ENCODE assay signal across 8 cellular contexts in the genomic region with DNA sequence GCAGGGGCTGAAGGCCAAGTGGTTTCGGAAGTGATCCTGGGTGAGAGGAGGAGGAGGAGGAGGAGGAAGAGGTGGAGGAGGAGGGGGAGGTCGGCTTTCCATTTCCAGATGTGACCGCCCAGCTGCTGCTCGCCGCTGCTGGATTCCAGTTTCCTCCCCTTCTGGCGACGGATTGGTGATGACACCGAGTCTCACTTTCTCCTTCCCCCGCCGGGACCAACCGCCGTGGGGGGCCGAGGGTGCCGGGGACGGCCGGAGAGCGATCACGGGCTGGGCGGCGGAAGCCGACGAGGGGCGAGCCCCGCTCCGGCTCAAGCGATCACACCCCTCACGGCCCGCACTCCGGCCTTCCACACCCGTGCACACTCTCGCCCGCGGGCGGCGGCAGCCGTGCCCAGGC. TPM values are rescaled to one million over a fixed set of nuclear protein-coding genes. Genes with fewer than 3 reads are reported as not detected.
DNase-seq lines count a peak whose midpoint lies in the region; ATAC-seq, FAIRE-seq and TF ChIP-seq lines count a peak whose summit lies in the region.
"Not testable (repeated sequence)": the region's sequence is repeated elsewhere in the genome, so short reads cannot be mapped to it uniquely, and the experiment has no call there.

No MANE protein-coding gene starts in this region.

- H3K27ac ChIP-seq in endothelial cell of umbilical vein (ENCODE audit: insufficient read depth, low read depth, low read length); testis: not testable (repeated sequence)
- H3K27ac ChIP-seq in kidney (ENCODE audit: low read depth in 2 of 2, low read length in 2 of 2): peak overlapping the region in 1 of 2 donors; percentile 28

- not testable (repeated sequence) for H4K20me1 ChIP-seq in endothelial cell of umbilical vein (replicated peaks; ENCODE audit: control insufficient read depth, extremely low read depth, insufficient read depth, low read length)

- BruUV-seq in endothelial cell of umbilical vein (replicated peaks; lab: Mats Ljungman, UMichigan): not testable (repeated sequence)

- CTCF ChIA-PET in endothelial cell of umbilical vein (lab: Charles Lee): not testable (repeated sequence)

- H3K9me3 Mint-ChIP-seq in progenitor cell of endocrine pancreas (ENCODE audit: low read depth): not testable (repeated sequence)

- not testable (repeated sequence) for H3K79me2 ChIP-seq in endothelial cell of umbilical vein (ENCODE audit: control insufficient read depth, insufficient read depth, low read length)

- intact Hi-C loops in endothelial cell of umbilical vein (cut with micrococcal nuclease); kidney (cut with DNase I); testis (cut with DNase I; ENCODE audit: low total_unique reads): not testable (repeated sequence)

- H3K4me3 Mint-ChIP-seq in T-helper 17 cell (peak overlapping the region; percentile 60), progenitor cell of endocrine pancreas (ENCODE audit: low read depth) (peak overlapping the region; percentile 77)

- 0% methylated on average over 3 to 23 of the region's 36 CpGs for WGBS in testis, 2 donors

- not testable (repeated sequence) for H3K27ac Mint-ChIP-seq in T-helper 17 cell
- peak overlapping the region; percentile 84 for H3K27ac Mint-ChIP-seq in progenitor cell of endocrine pancreas

- not testable (repeated sequence) for H3K27me3 Mint-ChIP-seq in T-helper 17 cell, progenitor cell of endocrine pancreas

- not testable (repeated sequence) for H3K9ac ChIP-seq in endothelial cell of umbilical vein (replicated peaks; ENCODE audit: extremely low read depth, insufficient read depth, low read length); kidney (ENCODE audit: low read length in 2 of 2)

- H3K36me3 ChIP-seq in endothelial cell of umbilical vein (ENCODE audit: control insufficient read depth in 2 of 2, extremely low read depth in 1 of 2, insufficient read depth in 2 of 2, low read length in 2 of 2); kidney (ENCODE audit: control insufficient read depth in 1 of 2, insufficient read depth in 2 of 2, low read length in 2 of 2); testis (ENCODE audit: low read depth, missing control alignments): not testable (repeated sequence)

- ATAC-seq in T-helper 17 cell: not testable (repeated sequence)

- not testable (repeated sequence) for H3K4me1 ChIP-seq in endothelial cell of umbilical vein (ENCODE audit: control insufficient read depth, extremely low read depth, insufficient read depth, low read length); kidney (ENCODE audit: control insufficient read depth in 1 of 2, insufficient read depth in 1 of 2, low read depth in 1 of 2, low read length in 2 of 2); testis

- not testable (repeated sequence) for TF ChIP-seq CTCF in endothelial cell of umbilical vein (IDR thresholded peaks at IDR 0.05; ENCODE audit: extremely low read depth in 1 of 2, insufficient read depth in 1 of 2, low read depth in 1 of 2, low read length in 2 of 2); kidney (IDR thresholded peaks at IDR 0.05; ENCODE audit: borderline replicate concordance, extremely low read depth, insufficient read depth); progenitor cell of endocrine pancreas (IDR thresholded peaks at IDR 0.05; ENCODE audit: unreplicated experiment); testis (IDR thresholded peaks at IDR 0.05)

- DNase-seq in Daoy (ENCODE audit: low read depth): peak; percentile 65
- DNase-seq in M059J (ENCODE audit: low read depth): peak; percentile 40
- DNase-seq in T-helper 17 cell: peak; percentile 20 to 24 (median 22)
- peak; percentile 47 for DNase-seq in activated naive CD4-positive, alpha-beta T cell treated with Interleukin-2 at 50 U/mL for 16 hours
- DNase-seq in endothelial cell of umbilical vein (ENCODE audit: low read depth, low spot score): peak; percentile 5
- peak; percentile 89 for DNase-seq in kidney
- peak; percentile 36 for DNase-seq in progenitor cell of endocrine pancreas (ENCODE audit: low spot score, unreplicated experiment)
- peak; percentile 18 for DNase-seq in testis

- not testable (repeated sequence) for H3K4me1 Mint-ChIP-seq in T-helper 17 cell; progenitor cell of endocrine pancreas (ENCODE audit: low read depth)

- not testable (repeated sequence) for FAIRE-seq in endothelial cell of umbilical vein (lab: Jason Lieb, UNC); kidney (lab: Jason Lieb, UNC)

- peak overlapping the region; percentile 77 for H2AFZ ChIP-seq in endothelial cell of umbilical vein (ENCODE audit: low read depth, low read length)

- peak overlapping the region; percentile 31 for H3K4me2 ChIP-seq in endothelial cell of umbilical vein (ENCODE audit: insufficient read depth, low read length)

- POLR2A ChIA-PET in endothelial cell of umbilical vein (lab: Charles Lee): not testable (repeated sequence)

- H3K36me3 Mint-ChIP-seq in T-helper 17 cell (ENCODE audit: low read depth); progenitor cell of endocrine pancreas (ENCODE audit: insufficient read depth): not testable (repeated sequence)

- TF ChIP-seq POLR2A in endothelial cell of umbilical vein (IDR thresholded peaks at IDR 0.05; ENCODE audit: low read depth, low read length); testis (IDR thresholded peaks at IDR 0.05): not testable (repeated sequence)

- not testable (repeated sequence) for H3K9me1 ChIP-seq in endothelial cell of umbilical vein (replicated peaks; ENCODE audit: control insufficient read depth, extremely low read depth, insufficient read depth, low read length)

- H3K4me3 ChIP-seq in endothelial cell of umbilical vein (replicated peaks in 1 of 3; ENCODE audit: insufficient read depth in 1 of 3, low read depth in 1 of 3, low read length in 3 of 3) (peak overlapping the region; percentile 23 to 53 (median 25)), testis (peak overlapping the region; percentile 52 to 63)
- H3K4me3 ChIP-seq in kidney (ENCODE audit: low read length in 2 of 2): not testable (repeated sequence)

- H3K27me3 ChIP-seq in endothelial cell of umbilical vein (ENCODE audit: control insufficient read depth in 2 of 2, insufficient read depth in 2 of 2, low read length in 2 of 2); testis: not testable (repeated sequence)

- H3K9me3 ChIP-seq in T-helper 17 cell (ENCODE audit: control insufficient read depth, low read length, poor library complexity, severe bottlenecking); endothelial cell of umbilical vein (replicated peaks; ENCODE audit: control insufficient read depth, insufficient read depth, low read length); kidney (ENCODE audit: control insufficient read depth in 1 of 2, low read length in 2 of 2); testis: not testable (repeated sequence)

- dilution Hi-C loops in endothelial cell of umbilical vein (cut with MboI; ENCODE audit: extremely low pct_ligation_motif_present, low sequenced_read_pairs): not testable (repeated sequence)

RNA-seq across cellular contexts. Expression of gene PPIAL4D, which starts 26.1 kb away (rescaled TPM):
- not detected in 2 replicates for total RNA-seq in Daoy (2014; rRNA removed; shearing (Covaris generic))
- not detected in 2 replicates for total RNA-seq in M059J (2014; rRNA removed; shearing (Covaris generic))
- total RNA-seq in T-helper 17 cell: not detected
- total RNA-seq in endothelial cell of umbilical vein: not detected in 2 replicates
- not detected in 2 replicates for polyA plus RNA-seq in endothelial cell of umbilical vein
- polyA plus RNA-seq in endothelial cell of umbilical vein (2011; cell fraction: cytosol; rRNA removed): not detected in 2 replicates
- not detected in 2 replicates for polyA plus RNA-seq in endothelial cell of umbilical vein (2011; cell fraction: nucleus; rRNA removed)
- polyA plus RNA-seq in endothelial cell of umbilical vein (2012): not detected in 2 replicates
- not detected in 2 replicates for polyA minus RNA-seq in endothelial cell of umbilical vein
- not detected for polyA minus RNA-seq in endothelial cell of umbilical vein (2011; cell fraction: cytosol; rRNA and poly(A)+ RNA removed)
- not detected in 2 replicates for polyA minus RNA-seq in endothelial cell of umbilical vein (2011; cell fraction: nucleus; rRNA and poly(A)+ RNA removed)
- total RNA-seq in kidney: not detected
- not detected for polyA plus RNA-seq in kidney (ENCODE audit: insufficient read depth, low read depth, low replicate concordance)
- not detected in 2 replicates for total RNA-seq in progenitor cell of endocrine pancreas
- total RNA-seq in testis: not detected
- polyA plus RNA-seq in testis (ENCODE audit: insufficient read depth, low read depth, low replicate concordance): not detected

Comparison
In these comparisons a context has a peak if more than half of its experiments do, and no peak if none do; other contexts are left out.
1. DNase-seq: peak in every context shown above with its lines; median percentile 89 in kidney; 65 in Daoy; 47 in activated naive CD4-positive, alpha-beta T cell treated with Interleukin-2 at 50 U/mL for 16 hours; 40 in M059J; 36 in progenitor cell of endocrine pancreas; 22 in T-helper 17 cell; 18 in testis; 5 in endothelial cell of umbilical vein.